ENCODE assay signal across 9 cellular contexts in genomic region chr6:156396068-156396771, GRCh38.
DNase-seq lines count a peak whose midpoint lies in the region; ATAC-seq, FAIRE-seq and TF ChIP-seq lines count a peak whose summit lies in the region.
"Had no signal": no experiment of that assay in that cellular context is flagged by ENCODE, and none has a peak within 500 bp of the region (broad histone marks: within the 10 kb centered on the region; RNA-seq: fewer than 3 reads in every experiment).

No MANE protein-coding gene starts in this region.

- ATAC-seq in CD4-positive, alpha-beta T cell (ENCODE audit: poor library complexity), result peak; percentile 72
- ATAC-seq in GM19372 (IDR thresholded peaks at IDR 0.05; ENCODE audit: low read depth, unreplicated experiment) (peak; percentile 51), HG03175 (IDR thresholded peaks at IDR 0.05; ENCODE audit: unreplicated experiment) (peak; percentile 61), GM12878 (peak; percentile 76), GM21737 (IDR thresholded peaks at IDR 0.05; ENCODE audit: unreplicated experiment) (no peak)

- no peak for TF ChIP-seq POLR2A in GM12878 (IDR thresholded peaks at IDR 0.05; ENCODE audit: low read depth, low read length)

- no peaks in the 10 kb centered on the region for H3K27me3 ChIP-seq in CD4-positive, alpha-beta T cell (ENCODE audit: control insufficient read depth, insufficient read depth, low read length)
- peaks cover 0 to 26% of the 10 kb centered on the region in 2 experiments; a peak in 2 of 4 replicates for H3K27me3 ChIP-seq in GM12878 (replicated peaks in 1 of 2; ENCODE audit: control insufficient read depth in 2 of 2, insufficient read depth in 2 of 2, low read length in 1 of 2)

- in situ Hi-C loops in GM12878 (cut with MboI), result no loop called here

- H3K4me3 Mint-ChIP-seq in CD4-positive, alpha-beta T cell, result peak overlapping the region; percentile 78

- no peak for TF ChIP-seq RAD21 in GM12878 (IDR thresholded peaks at IDR 0.05; ENCODE audit: insufficient read depth, low read depth, low read length)

- no peaks in the 10 kb centered on the region for H3K9me3 ChIP-seq in CD4-positive, alpha-beta T cell (ENCODE audit: control insufficient read depth, low read length)
- H3K9me3 ChIP-seq in GM12878 (replicated peaks; ENCODE audit: control insufficient read depth, insufficient read depth, low read length), result peaks cover under 1% of the 10 kb centered on the region; the same call in 2 of the 3 replicates

- H3K4me3 ChIP-seq in GM12878, result peak overlapping the region; percentile 46; the same call in 1 of the 2 replicates

- DNase-seq in CD4-positive, alpha-beta T cell, result peak in 7 of 10 experiments; percentile 1 to 35 (median 16)
- peak; percentile 63 for DNase-seq in GM12878 (ENCODE audit: low read depth, low spot score)
- DNase-seq in hepatic stellate cell (ENCODE audit: low spot score), result no peak
- DNase-seq in activated gamma-delta T cell treated with Interleukin-2 at 50 U/mL for 16 hours, result no peak
- DNase-seq in activated CD8-positive, alpha-beta memory T cell treated with anti-CD3 and anti-CD28 coated beads, Interleukin-2, amount 50 U/mL, for 4 hours, result no peak
- DNase-seq: NCI-H446 had no signal

- intact Hi-C loops in CD4-positive, alpha-beta T cell (cut with DNase I, micrococcal nuclease), result loop anchor here (1.0 to 10.0 kb wide), 9 partner anchors 127 to 1071 kb away; partner anchors contain the start of gene ARID1B (in 2 of the 2)
- intact Hi-C loops in GM12878 (cut with micrococcal nuclease; ENCODE audit: unreplicated experiment), result loop anchor here (5.0 to 10.0 kb wide), 3 partner anchors 301 to 1071 kb away; partner anchors contain the start of gene ARID1B

- H3K9ac ChIP-seq in GM12878 (ENCODE audit: control insufficient read depth, insufficient read depth, low read length), result no peak overlapping the region

- no peaks in the 10 kb centered on the region for H3K9me3 Mint-ChIP-seq in CD4-positive, alpha-beta T cell

- no peaks in the 10 kb centered on the region for H3K36me3 ChIP-seq in GM12878 (ENCODE audit: control insufficient read depth in 2 of 2, insufficient read depth in 2 of 2, low read length in 1 of 2)

- POLR2A ChIA-PET in CD4-positive, alpha-beta T cell (lab: Charles Lee), result interaction anchor here (0.6 to 4.4 kb wide), 30 partner anchors 9 to 1067 kb away, joined by 3 to 52 read pairs (median 4); partner anchors contain the start of gene ARID1B
- POLR2A ChIA-PET in GM12878 (lab: Charles Lee), result no interaction called here

- H3K4me1 Mint-ChIP-seq in CD4-positive, alpha-beta T cell (ENCODE audit: low read depth), result peaks cover 97% of the 10 kb centered on the region

- no peak overlapping the region for H2AFZ ChIP-seq in GM12878 (ENCODE audit: control insufficient read depth, low read depth, low read length)

- H3K79me2 ChIP-seq in GM12878 (ENCODE audit: control insufficient read depth, insufficient read depth, low read length), result no peaks in the 10 kb centered on the region

- H4K20me1 ChIP-seq in GM12878 (ENCODE audit: control insufficient read depth, insufficient read depth), result no peaks in the 10 kb centered on the region

- peak overlapping the region; percentile 90 for H3K4me2 ChIP-seq in GM12878 (ENCODE audit: control insufficient read depth, insufficient read depth)

- FAIRE-seq in GM12878 (lab: Jason Lieb, UNC), result peak; percentile 98

- peak overlapping the region; percentile 91 for H3K27ac ChIP-seq in CD4-positive, alpha-beta T cell (ENCODE audit: low read depth, low read length)
- peak overlapping the region; percentile 68; the same call in 1 of the 2 replicates for H3K27ac ChIP-seq in GM12878 (ENCODE audit: control insufficient read depth, insufficient read depth)

- no peaks in the 10 kb centered on the region for H3K27me3 Mint-ChIP-seq in CD4-positive, alpha-beta T cell

- BruUV-seq in GM12878 (replicated peaks; lab: Mats Ljungman, UMichigan), result no TSS peak

- CTCF ChIA-PET in CD4-positive, alpha-beta T cell (lab: Charles Lee), result interaction anchor here (0.9 to 1.6 kb wide), 2 partner anchors 9 to 393 kb away, joined by 3 read pairs; no protein-coding TSS in a partner anchor
- CTCF ChIA-PET in GM12878 (lab: Yijun Ruan, JAX), result interaction anchor here (1.2 kb wide), 1 partner anchor 1105 kb away, joined by 3 read pairs; no protein-coding TSS in a partner anchor

- TF ChIP-seq CTCF in CD4-positive, alpha-beta T cell (IDR thresholded peaks at IDR 0.05), result no peak
- no peak for TF ChIP-seq CTCF in GM12878 (IDR thresholded peaks at IDR 0.05 in 2 of 3, conservative IDR thresholded peaks at IDR 0.05 in 1 of 3; ENCODE audit: control insufficient read depth in 2 of 3, extremely low read depth in 1 of 3, insufficient read depth in 1 of 3, low read depth in 3 of 3, low read length in 3 of 3)

- TF ChIP-seq EP300 in GM12878 (IDR thresholded peaks at IDR 0.05; ENCODE audit: borderline replicate concordance in 1 of 2, control insufficient read depth in 1 of 2, low read depth in 2 of 2, low read length in 2 of 2), result no peak

- SMC1A ChIA-PET in GM12878 (lab: Charles Lee; ENCODE audit: uncharacterized antibody, unreplicated experiment), result interaction anchor here (0.7 to 0.9 kb wide), 2 partner anchors 48 to 503 kb away, joined by 3 read pairs; no protein-coding TSS in a partner anchor

- RAD21 ChIA-PET in GM12878 (lab: Charles Lee; ENCODE audit: unreplicated experiment), result no interaction called here

- WGBS in GM12878 (ENCODE audit: insufficient coverage, insufficient replicate concordance, low lambda C conversion rate, missing lambda C conversion rate), result under 1% methylated on average over 11 of the region's 11 CpGs

- peak overlapping the region; percentile 97 for H3K27ac Mint-ChIP-seq in CD4-positive, alpha-beta T cell

- H3K4me1 ChIP-seq in GM12878 (ENCODE audit: control insufficient read depth, insufficient read depth, low read length), result peaks cover 27% of the 10 kb centered on the region

- H3K36me3 Mint-ChIP-seq in CD4-positive, alpha-beta T cell (ENCODE audit: low read depth), result no peaks in the 10 kb centered on the region

TF ChIP-seq in GM12878, 131 proteins besides CTCF, POLR2A, EP300 and RAD21 (continues in another document):
- TF ChIP-seq NFIC (IDR thresholded peaks at IDR 0.05; ENCODE audit: low read depth, low read length) (peak; percentile 76), SUZ12 (IDR thresholded peaks at IDR 0.05; ENCODE audit: unreplicated experiment) (no peak), BCL11A (IDR thresholded peaks at IDR 0.05; ENCODE audit: low read depth, low read length) (no peak), FOXM1 (IDR thresholded peaks at IDR 0.05; ENCODE audit: low read depth, low read length) (peak; percentile 32; the same call in 1 of the 2 replicates), YBX1 (IDR thresholded peaks at IDR 0.05) (no peak), ATF7 (IDR thresholded peaks at IDR 0.05; ENCODE audit: low read depth) (no peak), YY1 (IDR thresholded peaks at IDR 0.05; ENCODE audit: low read depth, low read length) (no peak), SUPT20H (IDR thresholded peaks at IDR 0.05; ENCODE audit: borderline replicate concordance, control insufficient read depth, low read depth, low read length) (no peak), MTA2 (IDR thresholded peaks at IDR 0.05; ENCODE audit: low read depth) (no peak), HDGF (IDR thresholded peaks at IDR 0.05) (no peak), HSF1 (IDR thresholded peaks at IDR 0.05; ENCODE audit: low read depth, low read length) (no peak)
- TF ChIP-seq, protein P1, sequence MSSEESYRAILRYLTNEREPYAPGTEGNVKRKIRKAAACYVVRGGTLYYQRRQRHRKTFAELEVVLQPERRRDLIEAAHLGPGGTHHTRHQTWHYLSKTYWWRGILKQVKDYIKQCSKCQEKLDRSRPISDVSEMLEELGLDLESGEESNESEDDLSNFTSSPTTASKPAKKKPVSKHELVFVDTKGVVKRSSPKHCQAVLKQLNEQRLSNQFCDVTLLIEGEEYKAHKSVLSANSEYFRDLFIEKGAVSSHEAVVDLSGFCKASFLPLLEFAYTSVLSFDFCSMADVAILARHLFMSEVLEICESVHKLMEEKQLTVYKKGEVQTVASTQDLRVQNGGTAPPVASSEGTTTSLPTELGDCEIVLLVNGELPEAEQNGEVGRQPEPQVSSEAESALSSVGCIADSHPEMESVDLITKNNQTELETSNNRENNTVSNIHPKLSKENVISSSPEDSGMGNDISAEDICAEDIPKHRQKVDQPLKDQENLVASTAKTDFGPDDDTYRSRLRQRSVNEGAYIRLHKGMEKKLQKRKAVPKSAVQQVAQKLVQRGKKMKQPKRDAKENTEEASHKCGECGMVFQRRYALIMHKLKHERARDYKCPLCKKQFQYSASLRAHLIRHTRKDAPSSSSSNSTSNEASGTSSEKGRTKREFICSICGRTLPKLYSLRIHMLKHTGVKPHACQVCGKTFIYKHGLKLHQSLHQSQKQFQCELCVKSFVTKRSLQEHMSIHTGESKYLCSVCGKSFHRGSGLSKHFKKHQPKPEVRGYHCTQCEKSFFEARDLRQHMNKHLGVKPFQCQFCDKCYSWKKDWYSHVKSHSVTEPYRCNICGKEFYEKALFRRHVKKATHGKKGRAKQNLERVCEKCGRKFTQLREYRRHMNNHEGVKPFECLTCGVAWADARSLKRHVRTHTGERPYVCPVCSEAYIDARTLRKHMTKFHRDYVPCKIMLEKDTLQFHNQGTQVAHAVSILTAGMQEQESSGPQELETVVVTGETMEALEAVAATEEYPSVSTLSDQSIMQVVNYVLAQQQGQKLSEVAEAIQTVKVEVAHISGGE (CRISPR knock-in tag; IDR thresholded peaks at IDR 0.05), result no peak

Comparison
In these comparisons a context has a peak if more than half of its experiments do, and no peak if none do; other contexts are left out.
1. DNase-seq: peak in CD4-positive, alpha-beta T cell (7 of 10) and GM12878 (single experiment); none in hepatic stellate cell (single experiment), activated gamma-delta T cell treated with Interleukin-2 at 50 U/mL for 16 hours (single experiment) and activated CD8-positive, alpha-beta memory T cell treated with anti-CD3 and anti-CD28 coated beads, Interleukin-2, amount 50 U/mL, for 4 hours (single experiment).